8 cellular contexts compared by ENCODE assay signal in genomic region chr1:100539836-100540536, GRCh38. TPM values are rescaled to one million over a fixed set of nuclear protein-coding genes. Genes with fewer than 3 reads are reported as not detected.
DNase-seq lines count a peak whose midpoint lies in the region; ATAC-seq lines count a peak whose summit lies in the region.

No MANE protein-coding gene starts in this region.

- 26 to 27% methylated on average over 52 to 56 of the region's 57 CpGs for WGBS in GM23248 (ENCODE audit: low coverage in 1 of 2, low lambda C conversion rate in 2 of 2, missing lambda C conversion rate in 2 of 2), 2 experiments

- H3F3A ChIP-seq in GM23248 (ENCODE audit: insufficient read depth): no peaks in the 10 kb centered on the region

- no peaks in the 10 kb centered on the region for H3K9me2 ChIP-seq in GM23248 (ENCODE audit: insufficient read depth)

- peak; percentile 50 for ATAC-seq in stimulated activated naive CD8-positive, alpha-beta T cell treated with anti-CD3 and anti-CD28 coated beads, Interleukin-15, Interleukin-2, amounts not matched to agents 100 U/mL and 50 U/mL, for 24 hours
- ATAC-seq in HG03135 (IDR thresholded peaks at IDR 0.05; ENCODE audit: unreplicated experiment): no peak

- no peaks in the 10 kb centered on the region for H3K4me1 ChIP-seq in GM23248 (ENCODE audit: insufficient read depth)

- peak overlapping the region; percentile 77 for H2AFZ ChIP-seq in GM23248

- H3K79me2 ChIP-seq in GM23248 (ENCODE audit: insufficient read depth): no peaks in the 10 kb centered on the region

- no peak overlapping the region for H3K9ac ChIP-seq in GM23248

- no peaks in the 10 kb centered on the region for H4K20me1 ChIP-seq in GM23248 (ENCODE audit: insufficient read depth)

- in situ Hi-C loops in GM23248 (cut with MboI): no loop called here

- no peaks in the 10 kb centered on the region for H3K36me3 ChIP-seq in GM23248 (ENCODE audit: low read depth)

- H3K9me3 ChIP-seq in GM23248 (ENCODE audit: low read depth): no peaks in the 10 kb centered on the region

- H3K27me3 ChIP-seq in GM23248 (replicated peaks; ENCODE audit: insufficient read depth): peaks cover 36% of the 10 kb centered on the region

- peak overlapping the region; percentile 67 for H3K4me2 ChIP-seq in GM23248 (ENCODE audit: unreplicated experiment)

- peak; percentile 56 for DNase-seq in AG20443 (ENCODE audit: low spot score)
- DNase-seq in GM23248: peak; percentile 55
- DNase-seq in iPS-NIHi7 (ENCODE audit: extremely low spot score): peak; percentile 39
- DNase-seq in stimulated activated naive CD8-positive, alpha-beta T cell treated with anti-CD3 and anti-CD28 coated beads, Interleukin-15, Interleukin-2, amounts not matched to agents 100 U/mL and 50 U/mL, for 24 hours: peak; percentile 29
- no peak for DNase-seq in kidney glomerular epithelial cell (lab: John Stamatoyannopoulos, UW)
- DNase-seq in globus pallidus (ENCODE audit: low spot score): no peak

- peak overlapping the region; percentile 63 for H3K4me3 ChIP-seq in GM23248

- H3K27ac ChIP-seq in GM23248 (no peak overlapping the region), angular gyrus (ENCODE audit: low read depth, low read length) (peak overlapping the region; percentile 2)

RNA-seq across cellular contexts. Expression of gene GPR88, which starts 2.0 kb away (rescaled TPM):
- 0.13 and 0.22 TPM in 2 replicates for total RNA-seq in GM23248 (2014; rRNA removed; shearing (Covaris generic))
- polyA plus RNA-seq in GM23248 (2016; fragmentation: Nextera tagmentation; extraction: Ambion mirVana): not detected in 2 replicates

Comparison
In these comparisons a context has a peak if more than half of its experiments do, and no peak if none do; other contexts are left out.
1. DNase-seq: peak in AG20443 (single experiment), GM23248 (single experiment), iPS-NIHi7 (single experiment) and stimulated activated naive CD8-positive, alpha-beta T cell treated with anti-CD3 and anti-CD28 coated beads, Interleukin-15, Interleukin-2, amounts not matched to agents 100 U/mL and 50 U/mL, for 24 hours (single experiment); none in kidney glomerular epithelial cell (single experiment) and globus pallidus (single experiment).